32 cellular contexts compared by ENCODE assay signal in genomic region chr2:230749111-230749510, GRCh38. TPM values are rescaled to one million over a fixed set of nuclear protein-coding genes. Genes with fewer than 3 reads are reported as not detected.
DNase-seq lines count a peak whose midpoint lies in the region; ATAC-seq, FAIRE-seq and TF ChIP-seq lines count a peak whose summit lies in the region.
"Had no signal": no experiment of that assay in that cellular context is flagged by ENCODE, and none has a peak within 500 bp of the region (broad histone marks: within the 10 kb centered on the region; RNA-seq: fewer than 3 reads in every experiment).

No MANE protein-coding gene starts in this region.

- no peaks in the 10 kb centered on the region for H3K27me3 Mint-ChIP-seq in activated T-helper 17 cell treated with anti-CD3 and anti-CD28 coated beads, Interleukin-2, amount 50 U/mL, for 72 hours
- no peaks in the 10 kb centered on the region for H3K27me3 Mint-ChIP-seq in activated CD4-positive, alpha-beta T cell treated with anti-CD3 and anti-CD28 coated beads, Interleukin-2, amount 10 ng/mL, durations not matched to agents 24 days and 14 days
- H3K27me3 Mint-ChIP-seq: B cell; CD4-positive, alpha-beta memory T cell; memory B cell had no signal

- peaks cover 2 to 12% of the 10 kb centered on the region in 2 experiments for H3K36me3 ChIP-seq in keratinocyte (ENCODE audit: control insufficient read depth in 2 of 2, extremely low read depth in 1 of 2, insufficient read depth in 2 of 2, low read length in 2 of 2)
- H3K36me3 ChIP-seq: adrenal gland, breast epithelium, colonic mucosa, neural progenitor cell, pancreas had no signal

- H3K27ac ChIP-seq in keratinocyte (ENCODE audit: control insufficient read depth, insufficient read depth, low read length) = peak overlapping the region; percentile 73
- H3K27ac ChIP-seq: A549, adrenal gland, breast epithelium, colonic mucosa, esophagus muscularis mucosa, neural progenitor cell, pancreas, skin epidermis had no signal

- no peak overlapping the region for H3K4me3 ChIP-seq in keratinocyte (ENCODE audit: control insufficient read depth in 2 of 3, extremely low read depth in 1 of 3, insufficient read depth in 2 of 3, low read depth in 1 of 3, low read length in 3 of 3)
- H3K4me3 ChIP-seq: A549, adrenal gland, breast epithelium, colonic mucosa, esophagus muscularis mucosa, neural progenitor cell, pancreas, skin epidermis had no signal

- H3K9me3 ChIP-seq in keratinocyte (ENCODE audit: control insufficient read depth, low read depth, low read length) = no peaks in the 10 kb centered on the region
- H3K9me3 ChIP-seq: A549, adrenal gland, breast epithelium, colonic mucosa, esophagus muscularis mucosa, pancreas had no signal

- peaks cover 15% of the 10 kb centered on the region for H4K20me1 ChIP-seq in keratinocyte (ENCODE audit: control insufficient read depth, extremely low read depth, insufficient read depth, low read length)

- no peak for FAIRE-seq in keratinocyte (lab: Jason Lieb, UNC)
- FAIRE-seq: A549, pancreas had no signal

- no peak overlapping the region for H3K4me2 ChIP-seq in keratinocyte (ENCODE audit: control insufficient read depth, extremely low read depth, insufficient read depth, low read depth, low read length)
- H3K4me2 ChIP-seq: A549, neural progenitor cell had no signal

- peak; percentile 41 for DNase-seq in EH (ENCODE audit: low read depth)
- DNase-seq in dedifferentiated amniotic fluid mesenchymal stem cell (ENCODE audit: extremely low spot score) = peak; percentile 46
- DNase-seq in keratinocyte (ENCODE audit: low read depth, low spot score) = no peak
- no peak for DNase-seq in epidermal melanocyte (ENCODE audit: insufficient read length, low spot score)
- DNase-seq in activated CD4-positive, alpha-beta T cell treated with anti-CD3 and anti-CD28 coated beads, Interleukin-2, amount 10 ng/mL, durations not matched to agents 24 days and 14 days = no peak
- DNase-seq in stimulated activated CD4-positive, alpha-beta T cell treated with anti-CD3 and anti-CD28 coated beads, Interleukin-4, amount 100 ng/mL, for 24 hours = no peak
- DNase-seq: activated CD4-positive, alpha-beta T cell treated with anti-CD3 and anti-CD28 coated beads, Interleukin-2, amount 50 U/mL, for 48 hours; activated naive CD4-positive, alpha-beta T cell treated with Interleukin-2 at 50 U/mL for 16 hours; activated T-cell treated with anti-CD3 and anti-CD28 coated beads, Interleukin-2, amount 50 U/mL, for 72 hours; adrenal gland; CD4-positive, alpha-beta memory T cell; colonic mucosa; H9; hippocampal formation; MV-4-11; NCI-H2107; pancreas; retina; SHP77 treated with DMSO at 0.1 percent for 48 hours; stimulated activated naive CD8-positive, alpha-beta T cell treated with anti-CD3 and anti-CD28 coated beads, Interleukin-15, Interleukin-2, amounts not matched to agents 100 U/mL and 50 U/mL, for 24 hours; T-helper 2 cell had no signal

- H3K4me1 ChIP-seq in keratinocyte (ENCODE audit: control insufficient read depth, extremely low read depth, insufficient read depth, low read length) = peaks cover 46% of the 10 kb centered on the region
- H3K4me1 ChIP-seq: A549, adrenal gland, breast epithelium, colonic mucosa, neural progenitor cell had no signal

- dilution Hi-C loops in keratinocyte (cut with MboI; ENCODE audit: extremely low pct_ligation_motif_present, low sequenced_read_pairs) = no loop called here

- peaks cover 42% of the 10 kb centered on the region for H3K4me1 Mint-ChIP-seq in activated T-helper 17 cell treated with anti-CD3 and anti-CD28 coated beads, Interleukin-2, amount 50 U/mL, for 72 hours
- peaks cover 49% of the 10 kb centered on the region for H3K4me1 Mint-ChIP-seq in activated CD4-positive, alpha-beta T cell treated with anti-CD3 and anti-CD28 coated beads, Interleukin-2, amount 10 ng/mL, durations not matched to agents 24 days and 14 days
- H3K4me1 Mint-ChIP-seq: neural progenitor cell had no signal

- H3K36me3 Mint-ChIP-seq in activated T-helper 17 cell treated with anti-CD3 and anti-CD28 coated beads, Interleukin-2, amount 50 U/mL, for 72 hours (ENCODE audit: low read depth) = peaks cover 59% of the 10 kb centered on the region
- peaks cover 55% of the 10 kb centered on the region for H3K36me3 Mint-ChIP-seq in activated CD4-positive, alpha-beta T cell treated with anti-CD3 and anti-CD28 coated beads, Interleukin-2, amount 10 ng/mL, durations not matched to agents 24 days and 14 days (ENCODE audit: low read depth)

- H3K27me3 ChIP-seq in keratinocyte (ENCODE audit: control insufficient read depth, extremely low read depth, insufficient read depth, low read length) = no peaks in the 10 kb centered on the region
- H3K27me3 ChIP-seq: adrenal gland, breast epithelium, colonic mucosa, esophagus muscularis mucosa, neural progenitor cell, pancreas had no signal

- no peak overlapping the region for H3K27ac Mint-ChIP-seq in activated T-helper 17 cell treated with anti-CD3 and anti-CD28 coated beads, Interleukin-2, amount 50 U/mL, for 72 hours
- H3K27ac Mint-ChIP-seq in activated CD4-positive, alpha-beta T cell treated with anti-CD3 and anti-CD28 coated beads, Interleukin-2, amount 10 ng/mL, durations not matched to agents 24 days and 14 days = no peak overlapping the region
- H3K27ac Mint-ChIP-seq: B cell; CD4-positive, alpha-beta memory T cell; H9; memory B cell; neural progenitor cell had no signal

- H3K9ac ChIP-seq in keratinocyte (ENCODE audit: control insufficient read depth, extremely low read depth, insufficient read depth, low read length) = no peak overlapping the region
- H3K9ac ChIP-seq: neural progenitor cell had no signal

- intact Hi-C loops in activated CD4-positive, alpha-beta T cell treated with anti-CD3 and anti-CD28 coated beads, Interleukin-2, amount 10 ng/mL, durations not matched to agents 24 days and 14 days (cut with micrococcal nuclease) = no loop called here

- H3K79me2 ChIP-seq in keratinocyte (ENCODE audit: control insufficient read depth, insufficient read depth, low read length) = peaks cover 95% of the 10 kb centered on the region

- H3K9me3 Mint-ChIP-seq in activated T-helper 17 cell treated with anti-CD3 and anti-CD28 coated beads, Interleukin-2, amount 50 U/mL, for 72 hours = no peaks in the 10 kb centered on the region
- H3K9me3 Mint-ChIP-seq in activated CD4-positive, alpha-beta T cell treated with anti-CD3 and anti-CD28 coated beads, Interleukin-2, amount 10 ng/mL, durations not matched to agents 24 days and 14 days = no peaks in the 10 kb centered on the region
- H3K9me3 Mint-ChIP-seq: activated T-cell treated with anti-CD3 and anti-CD28 coated beads, Interleukin-2, amount 50 U/mL, for 72 hours; CD4-positive, alpha-beta memory T cell; memory B cell had no signal

- peaks cover 4% of the 10 kb centered on the region for H3K9me1 ChIP-seq in keratinocyte (ENCODE audit: control insufficient read depth, extremely low read depth, insufficient read depth, low read length)

- H3K4me3 Mint-ChIP-seq in activated T-helper 17 cell treated with anti-CD3 and anti-CD28 coated beads, Interleukin-2, amount 50 U/mL, for 72 hours = peak overlapping the region; percentile 28
- H3K4me3 Mint-ChIP-seq in activated CD4-positive, alpha-beta T cell treated with anti-CD3 and anti-CD28 coated beads, Interleukin-2, amount 10 ng/mL, durations not matched to agents 24 days and 14 days = no peak overlapping the region
- H3K4me3 Mint-ChIP-seq: activated T-cell treated with anti-CD3 and anti-CD28 coated beads, Interleukin-2, amount 50 U/mL, for 72 hours; B cell; H9; memory B cell; neural progenitor cell had no signal

- no peak for ATAC-seq in activated T-helper 17 cell treated with anti-CD3 and anti-CD28 coated beads, Interleukin-2, amount 50 U/mL, for 72 hours (replicated peaks)
- ATAC-seq in GM21619 (IDR thresholded peaks at IDR 0.05; ENCODE audit: unreplicated experiment) = no peak
- ATAC-seq: A549; activated CD4-positive, CD25-positive, alpha-beta regulatory T cell treated with anti-CD3 and anti-CD28 coated beads, Interleukin-2, amount 50 U/mL, for 24 hours; activated T-cell treated with anti-CD3 and anti-CD28 coated beads, Interleukin-2, amount 50 U/mL, for 72 hours; Panc1; stimulated activated naive CD8-positive, alpha-beta T cell treated with anti-CD3 and anti-CD28 coated beads, Interleukin-15, Interleukin-2, amounts not matched to agents 100 U/mL and 50 U/mL, for 24 hours had no signal

- H2AFZ ChIP-seq in keratinocyte (ENCODE audit: control insufficient read depth, low read length) = no peak overlapping the region
- H2AFZ ChIP-seq: neural progenitor cell had no signal

- no peak for TF ChIP-seq CTCF in keratinocyte (optimal IDR thresholded peaks at IDR 0.05 in 1 of 3, IDR thresholded peaks at IDR 0.05 in 1 of 3, conservative IDR thresholded peaks at IDR 0.05 in 1 of 3; ENCODE audit: extremely low read depth in 1 of 3, insufficient read depth in 2 of 3, low read length in 3 of 3)

RNA-seq across cellular contexts. Expression of gene CAB39, which starts 36.5 kb away (rescaled TPM):
- total RNA-seq in activated T-helper 17 cell treated with anti-CD3 and anti-CD28 coated beads, Interleukin-2, amount 50 U/mL, for 72 hours = 100 to 1,000 TPM in 1 of 2 donors, 10 to 100 TPM in 1; 93.3 to 137 TPM
- polyA plus RNA-seq in keratinocyte = 77.1 to 120 TPM (median 77.7 TPM) in 3 replicates
- polyA plus RNA-seq in keratinocyte (2011; ENCODE audit: low read depth) = 98.7 TPM
- polyA plus RNA-seq in keratinocyte (2011; cell fraction: cytosol; rRNA removed) = 60.1 and 121 TPM in 2 replicates
- 91.8 and 105 TPM in 2 replicates for polyA plus RNA-seq in keratinocyte (2011; cell fraction: nucleus; rRNA removed)
- 75.0 and 81.2 TPM in 2 replicates for polyA plus RNA-seq in keratinocyte (2012; ENCODE audit: low replicate concordance)
- 59.3 to 159 TPM (median 79.1 TPM) in 3 replicates for polyA minus RNA-seq in keratinocyte
- polyA minus RNA-seq in keratinocyte (2011; cell fraction: cytosol; rRNA and poly(A)+ RNA removed) = 87.7 TPM
- 67.4 and 142 TPM in 2 replicates for polyA minus RNA-seq in keratinocyte (2011; cell fraction: nucleus; rRNA and poly(A)+ RNA removed)
- total RNA-seq in activated CD4-positive, alpha-beta T cell treated with anti-CD3 and anti-CD28 coated beads, Interleukin-2, amount 10 ng/mL, durations not matched to agents 24 days and 14 days = 166 and 168 TPM in 2 replicates

Comparison
In these comparisons a context has a peak if more than half of its experiments do, and no peak if none do; other contexts are left out.
1. DNase-seq: peak in EH (single experiment) and dedifferentiated amniotic fluid mesenchymal stem cell (single experiment); none in keratinocyte (single experiment), epidermal melanocyte (single experiment), activated CD4-positive, alpha-beta T cell treated with anti-CD3 and anti-CD28 coated beads, Interleukin-2, amount 10 ng/mL, durations not matched to agents 24 days and 14 days (single experiment) and stimulated activated CD4-positive, alpha-beta T cell treated with anti-CD3 and anti-CD28 coated beads, Interleukin-4, amount 100 ng/mL, for 24 hours (single experiment).